ENCODE assay signal across 10 cellular contexts in the genomic region with DNA sequence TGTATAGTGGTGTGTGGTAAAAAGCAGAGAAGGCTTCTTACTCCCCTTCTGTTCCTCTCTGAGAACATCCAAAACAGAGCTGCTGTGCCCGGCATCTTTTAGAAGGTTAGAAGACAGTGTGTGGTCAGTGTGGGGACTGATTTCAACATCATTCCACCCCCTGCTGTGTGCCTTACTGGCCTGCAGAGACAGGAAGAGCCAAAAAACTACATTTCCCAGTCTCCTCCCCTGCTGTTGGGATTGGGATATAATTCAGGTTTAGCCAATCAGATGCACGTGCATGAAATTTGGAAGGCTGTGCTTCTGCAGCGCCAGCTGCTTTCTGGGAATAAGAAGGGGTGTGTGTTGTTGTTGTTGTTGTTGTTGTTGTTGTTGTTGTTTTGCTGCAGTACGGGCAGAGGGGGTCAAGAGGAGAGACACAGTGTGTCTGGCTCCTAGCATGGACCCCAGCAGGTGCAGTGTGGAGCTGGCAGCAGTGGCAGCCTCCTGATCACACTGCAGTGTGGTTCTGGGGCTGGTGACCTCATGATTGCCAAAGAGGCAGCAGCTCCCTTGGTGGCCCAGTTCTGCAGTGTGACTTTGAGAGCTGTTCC.
A peak's percentile ranks its signal among the peaks of the same experiment; 100 is the strongest.
DNase-seq lines count a peak whose midpoint lies in the region; ATAC-seq and TF ChIP-seq lines count a peak whose summit lies in the region.
"Had no signal": no experiment of that assay in that cellular context is flagged by ENCODE, and none has a peak within 500 bp of the region (broad histone marks: within the 10 kb centered on the region; RNA-seq: fewer than 3 reads in every experiment).

No MANE protein-coding gene starts in this region.

- no peaks in the 10 kb centered on the region for H3K79me2 ChIP-seq in SK-N-SH (ENCODE audit: insufficient read depth)

- peaks cover 8% of the 10 kb centered on the region for H3F3A ChIP-seq in SK-N-SH (replicated peaks; ENCODE audit: insufficient read depth)

- DNase-seq in Daoy (ENCODE audit: low read depth) (peak; percentile 80), SK-N-SH (peak; percentile 60), glutamatergic neuron (no peak), NCI-H82 treated with DMSO at 0.1 percent for 48 hours (lab: John Stamatoyannopoulos, UW; ENCODE audit: unreplicated experiment) (no peak)
- DNase-seq in activated CD4-positive, alpha-beta T cell treated with anti-CD3 and anti-CD28 coated beads, Interleukin-2, amount 50 U/mL, for 1 hour: no peak

- peak overlapping the region; percentile 68 to 94; a peak in 3 of 4 replicates for H3K27ac ChIP-seq in SK-N-SH (ENCODE audit: low read depth in 2 of 2, low read length in 1 of 2)
- peak overlapping the region; percentile 89 for H3K27ac ChIP-seq in rectal smooth muscle tissue (ENCODE audit: low read depth, low read length)

- peaks cover 66 to 99% of the 10 kb centered on the region in 2 experiments for H3K4me1 ChIP-seq in SK-N-SH (ENCODE audit: control insufficient read depth in 1 of 2, insufficient read depth in 2 of 2, low read depth in 1 of 2, low read length in 1 of 2)
- peaks cover 35% of the 10 kb centered on the region for H3K4me1 ChIP-seq in rectal smooth muscle tissue (ENCODE audit: control insufficient read depth, insufficient read depth, low read length)

- no peak overlapping the region for H2AFZ ChIP-seq in SK-N-SH (ENCODE audit: low read depth)

- H3K9me2 ChIP-seq in SK-N-SH: no peaks in the 10 kb centered on the region

- CTCF ChIA-PET in SK-N-SH (lab: Yijun Ruan, JAX): interaction anchor here (1.2 to 12.2 kb wide), 11 partner anchors 11 to 283 kb away, joined by 3 to 203 read pairs (median 6); a partner anchor contains a TSS

- no peak for TF ChIP-seq EP300 in SK-N-SH (IDR thresholded peaks at IDR 0.05; ENCODE audit: borderline replicate concordance in 1 of 2, low read depth in 1 of 2, low read length in 1 of 2)

- POLR2A ChIA-PET in SK-N-SH (lab: Yijun Ruan, JAX): interaction anchor here (0.8 to 5.7 kb wide), 6 partner anchors 22 to 283 kb away, joined by 3 to 49 read pairs (median 6); a partner anchor contains a TSS

- H4K20me1 ChIP-seq in SK-N-SH (ENCODE audit: insufficient read depth): no peaks in the 10 kb centered on the region

- peak overlapping the region; percentile 20 for H3K4me3 Mint-ChIP-seq in glutamatergic neuron (ENCODE audit: unreplicated experiment)
- H3K4me3 Mint-ChIP-seq: activated naive CD4-positive, alpha-beta T cell treated with anti-CD3 and anti-CD28 coated beads, Interleukin-2, amount 50 U/mL, for 24 hours; T-helper 1 cell treated with Interleukin-12 subunit alpha and Interleukin-12 subunit beta and Interleukin-4 antibody, amounts not matched to agents 30 μg/mL and 1 μg/mL, for 36 hours had no signal

- H3K36me3 ChIP-seq in SK-N-SH (replicated peaks in 1 of 2; ENCODE audit: control insufficient read depth in 1 of 2, insufficient read depth in 2 of 2, low read length in 1 of 2) (no peaks in the 10 kb centered on the region), rectal smooth muscle tissue (ENCODE audit: control insufficient read depth, insufficient read depth, low read length) (no peaks in the 10 kb centered on the region)

- H3K4me3 ChIP-seq in SK-N-SH (ENCODE audit: low read depth in 2 of 2, low read length in 1 of 2) (no peak overlapping the region), rectal smooth muscle tissue (ENCODE audit: low read length) (no peak overlapping the region)

- H3K27me3 ChIP-seq in SK-N-SH (ENCODE audit: insufficient read depth) (no peaks in the 10 kb centered on the region), rectal smooth muscle tissue (ENCODE audit: control insufficient read depth, insufficient read depth, low read length) (no peaks in the 10 kb centered on the region)

- no peak overlapping the region for H3K4me2 ChIP-seq in SK-N-SH

- peaks cover 6% of the 10 kb centered on the region for H3K9me3 Mint-ChIP-seq in glutamatergic neuron (ENCODE audit: unreplicated experiment)
- H3K9me3 Mint-ChIP-seq: activated naive CD4-positive, alpha-beta T cell treated with anti-CD3 and anti-CD28 coated beads, Interleukin-2, amount 50 U/mL, for 24 hours; T-helper 1 cell treated with Interleukin-12 subunit alpha and Interleukin-12 subunit beta and Interleukin-4 antibody, amounts not matched to agents 30 μg/mL and 1 μg/mL, for 36 hours had no signal

- no peak for TF ChIP-seq RAD21 in SK-N-SH (IDR thresholded peaks at IDR 0.05; ENCODE audit: low read length)

- 52% methylated on average over 4 of the region's 4 CpGs for WGBS in SK-N-SH (ENCODE audit: low lambda C conversion rate)

- H3K4me1 Mint-ChIP-seq in glutamatergic neuron (ENCODE audit: low read depth, unreplicated experiment): peaks cover 5% of the 10 kb centered on the region
- H3K4me1 Mint-ChIP-seq: activated naive CD4-positive, alpha-beta T cell treated with anti-CD3 and anti-CD28 coated beads, Interleukin-2, amount 50 U/mL, for 24 hours had no signal

- H3K9ac ChIP-seq in SK-N-SH: no peak overlapping the region
- H3K9ac ChIP-seq in rectal smooth muscle tissue (ENCODE audit: low read length): no peak overlapping the region

- H3K9me3 ChIP-seq in SK-N-SH: no peaks in the 10 kb centered on the region

- no peaks in the 10 kb centered on the region for H3K36me3 Mint-ChIP-seq in glutamatergic neuron (ENCODE audit: unreplicated experiment)
- H3K36me3 Mint-ChIP-seq: activated naive CD4-positive, alpha-beta T cell treated with anti-CD3 and anti-CD28 coated beads, Interleukin-2, amount 50 U/mL, for 24 hours had no signal

- peaks cover 9% of the 10 kb centered on the region for H3K27me3 Mint-ChIP-seq in glutamatergic neuron (ENCODE audit: unreplicated experiment)

- H3K27ac Mint-ChIP-seq in glutamatergic neuron (ENCODE audit: unreplicated experiment): no peak overlapping the region
- H3K27ac Mint-ChIP-seq: activated naive CD4-positive, alpha-beta T cell treated with anti-CD3 and anti-CD28 coated beads, Interleukin-2, amount 50 U/mL, for 24 hours had no signal

- TF ChIP-seq CTCF in SK-N-SH (IDR thresholded peaks at IDR 0.05) (no peak), glutamatergic neuron (IDR thresholded peaks at IDR 0.05; ENCODE audit: partially characterized antibody, unreplicated experiment) (no peak)

- ATAC-seq in HG02870 (IDR thresholded peaks at IDR 0.05; ENCODE audit: unreplicated experiment) (no peak), HG03354 (IDR thresholded peaks at IDR 0.05; ENCODE audit: poor library complexity, severe bottlenecking, unreplicated experiment) (no peak)

TF ChIP-seq in SK-N-SH, 30 proteins besides CTCF, POLR2A, EP300 and RAD21:
- TF ChIP-seq CHD2 (IDR thresholded peaks at IDR 0.05; ENCODE audit: low read length, partially characterized antibody) (peak; percentile 54), TCF12 (IDR thresholded peaks at IDR 0.05) (no peak), GABPA (IDR thresholded peaks at IDR 0.05; ENCODE audit: low read depth) (0 out of 2 replicates have a peak, but pooled peaks have one; percentile 13)
TF ChIP-seq in SK-N-SH: peak in this region for 2.

Comparison
In these comparisons a context has a peak if more than half of its experiments do, and no peak if none do; other contexts are left out.
1. DNase-seq: peak in Daoy (single experiment) and SK-N-SH (single experiment); none in glutamatergic neuron (single experiment), activated CD4-positive, alpha-beta T cell treated with anti-CD3 and anti-CD28 coated beads, Interleukin-2, amount 50 U/mL, for 1 hour (single experiment) and NCI-H82 treated with DMSO at 0.1 percent for 48 hours (single experiment).